22 cellular contexts compared by ENCODE assay signal in the genomic region with DNA sequence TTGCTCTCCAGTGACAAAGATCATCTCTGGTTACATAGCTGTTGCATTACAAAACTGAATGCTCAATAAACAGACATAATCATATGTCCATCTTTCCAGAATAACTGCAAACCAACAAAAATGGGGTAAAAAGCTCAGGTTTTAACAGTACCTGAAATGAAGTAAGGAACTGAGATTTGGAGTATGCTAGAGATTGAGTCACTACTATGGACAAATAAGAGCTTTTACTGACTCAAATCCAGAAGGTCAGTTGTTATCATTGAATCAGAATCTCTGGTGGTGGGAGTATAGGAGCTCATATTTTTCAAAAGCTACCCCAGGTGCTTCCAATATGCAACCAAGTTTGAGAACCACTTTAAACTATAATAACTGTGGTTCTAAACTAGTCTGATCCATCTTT. TPM values are rescaled to one million over a fixed set of nuclear protein-coding genes. Genes with fewer than 3 reads are reported as not detected.
DNase-seq lines count a peak whose midpoint lies in the region; ATAC-seq, FAIRE-seq and TF ChIP-seq lines count a peak whose summit lies in the region.
"Had no signal": no experiment of that assay in that cellular context is flagged by ENCODE, and none has a peak within 500 bp of the region (broad histone marks: within the 10 kb centered on the region; RNA-seq: fewer than 3 reads in every experiment).

No MANE protein-coding gene starts in this region.

- intact Hi-C loops in K562 (cut with micrococcal nuclease): loop anchor here (5.0 kb wide), 1 partner anchor 108 kb away; no protein-coding TSS in a partner anchor

- no peaks in the 10 kb centered on the region for H3K9me2 ChIP-seq in Loucy (replicated peaks; ENCODE audit: low read depth, low read length)

- TF ChIP-seq POLR2A in K562 (conservative IDR thresholded peaks at IDR 0.05): no peak

- no peak for TF ChIP-seq RAD21 in K562 (CRISPR knock-in tag; conservative IDR thresholded peaks at IDR 0.05 in 1 of 2, IDR thresholded peaks at IDR 0.05 in 1 of 2)

- H3K9me3 ChIP-seq in Loucy (ENCODE audit: insufficient read depth, low read depth, low read length) (no peaks in the 10 kb centered on the region), K562 (replicated peaks; ENCODE audit: control insufficient read depth, insufficient read depth, low read depth, low read length) (no peaks in the 10 kb centered on the region)
- H3K9me3 ChIP-seq: Caco-2, MG63, Peyer's patch, SJSA1 had no signal

- no peak for ATAC-seq in activated naive CD4-positive, alpha-beta T cell treated with anti-CD3 and anti-CD28 coated beads, Interleukin-2, amount 50 U/mL, for 72 hours
- ATAC-seq in K562: no peak
- no peak for ATAC-seq in stimulated activated memory B cell treated with anti-CD40 and anti-IgM and Interleukin-4, amounts not matched to agents 10 μg/mL and 1 μg/mL and 100 μg/mL, for 72 hours
- no peak for ATAC-seq in stimulated activated naive CD8-positive, alpha-beta T cell treated with anti-CD3 and anti-CD28 coated beads, Interleukin-15, amount 100 ng/mL, for 72 hours
- ATAC-seq: HepG2 had no signal

- TF ChIP-seq CTCF in Loucy (conservative IDR thresholded peaks at IDR 0.05; ENCODE audit: low read length) (no peak), K562 (IDR thresholded peaks at IDR 0.05 in 2 of 3, conservative IDR thresholded peaks at IDR 0.05 in 1 of 3; ENCODE audit: insufficient read depth in 2 of 3, low read depth in 1 of 3, low read length in 3 of 3) (no peak)

- H3K9me3 Mint-ChIP-seq in activated naive CD4-positive, alpha-beta T cell treated with anti-CD3 and anti-CD28 coated beads, Interleukin-2, amount 50 U/mL, for 24 hours: no peaks in the 10 kb centered on the region
- no peaks in the 10 kb centered on the region for H3K9me3 Mint-ChIP-seq in activated naive CD4-positive, alpha-beta T cell treated with anti-CD3 and anti-CD28 coated beads, Interleukin-2, amount 50 U/mL, for 72 hours
- no peaks in the 10 kb centered on the region for H3K9me3 Mint-ChIP-seq in stimulated activated memory B cell treated with anti-CD40 and anti-IgM and Interleukin-4, amounts not matched to agents 10 μg/mL and 1 μg/mL and 100 μg/mL, for 72 hours
- no peaks in the 10 kb centered on the region for H3K9me3 Mint-ChIP-seq in stimulated activated naive CD8-positive, alpha-beta T cell treated with anti-CD3 and anti-CD28 coated beads, Interleukin-15, amount 100 ng/mL, for 72 hours
- H3K9me3 Mint-ChIP-seq: CD14-positive monocyte had no signal

- H3K27me3 ChIP-seq in Loucy (ENCODE audit: insufficient read depth, low read length, poor library complexity, severe bottlenecking) (no peaks in the 10 kb centered on the region), K562 (ENCODE audit: control insufficient read depth in 2 of 2, insufficient read depth in 2 of 2, low read length in 2 of 2) (no peaks in the 10 kb centered on the region)
- H3K27me3 ChIP-seq: MG63, Peyer's patch, SJSA1 had no signal

- no peak for DNase-seq in activated naive CD4-positive, alpha-beta T cell treated with anti-CD3 and anti-CD28 coated beads, Interleukin-2, amount 50 U/mL, for 72 hours (ENCODE audit: low spot score in 2 of 2)
- DNase-seq in K562 (ENCODE audit: extremely low read depth in 1 of 4, low spot score in 3 of 4): no peak
- DNase-seq in stimulated activated naive CD8-positive, alpha-beta T cell treated with anti-CD3 and anti-CD28 coated beads, Interleukin-15, amount 100 ng/mL, for 72 hours: no peak
- DNase-seq in activated effector memory CD4-positive, alpha-beta T cell treated with anti-CD3 and anti-CD28 coated beads, Interleukin-2, amount 50 U/mL, for 16 hours: no peak
- no peak for DNase-seq in HuH-7.5 (ENCODE audit: low spot score)
- DNase-seq: ACHN; Caco-2; DMS153; GDM1; GOT3; MG63; NCI-H1048; NCI-H2081; NK-92 treated with Interleukin-12 subunit alpha and Interleukin-12 subunit beta, amount 100 ng/mL, for 24 hours; Peyer's patch had no signal

- peaks cover 3% of the 10 kb centered on the region for H3K36me3 Mint-ChIP-seq in activated naive CD4-positive, alpha-beta T cell treated with anti-CD3 and anti-CD28 coated beads, Interleukin-2, amount 50 U/mL, for 24 hours
- peaks cover 5 to 15% of the 10 kb centered on the region in 2 donors for H3K36me3 Mint-ChIP-seq in activated naive CD4-positive, alpha-beta T cell treated with anti-CD3 and anti-CD28 coated beads, Interleukin-2, amount 50 U/mL, for 72 hours
- no peaks in the 10 kb centered on the region for H3K36me3 Mint-ChIP-seq in stimulated activated memory B cell treated with anti-CD40 and anti-IgM and Interleukin-4, amounts not matched to agents 10 μg/mL and 1 μg/mL and 100 μg/mL, for 72 hours

- H3K9me1 ChIP-seq in K562 (ENCODE audit: control insufficient read depth, insufficient read depth, low read length): no peaks in the 10 kb centered on the region

- peaks cover 40% of the 10 kb centered on the region for H3K4me1 Mint-ChIP-seq in activated naive CD4-positive, alpha-beta T cell treated with anti-CD3 and anti-CD28 coated beads, Interleukin-2, amount 50 U/mL, for 24 hours
- peaks cover 26% of the 10 kb centered on the region for H3K4me1 Mint-ChIP-seq in stimulated activated memory B cell treated with anti-CD40 and anti-IgM and Interleukin-4, amounts not matched to agents 10 μg/mL and 1 μg/mL and 100 μg/mL, for 72 hours
- H3K4me1 Mint-ChIP-seq in stimulated activated naive CD8-positive, alpha-beta T cell treated with anti-CD3 and anti-CD28 coated beads, Interleukin-15, amount 100 ng/mL, for 72 hours: peaks cover 28% of the 10 kb centered on the region

- peaks cover 14% of the 10 kb centered on the region for H3F3A ChIP-seq in Loucy (ENCODE audit: low read depth)

- no peak for FAIRE-seq in K562 (lab: Jason Lieb, UNC)
- FAIRE-seq: HepG2 had no signal

- H3K4me3 ChIP-seq in Loucy (ENCODE audit: low read length, poor library complexity, severe bottlenecking) (no peak overlapping the region), K562 (no peak overlapping the region)
- H3K4me3 ChIP-seq: MG63, Peyer's patch, SJSA1 had no signal

- H3K79me2 ChIP-seq in Loucy (ENCODE audit: insufficient read depth, low read length) (peaks cover 9% of the 10 kb centered on the region), K562 (ENCODE audit: control insufficient read depth, insufficient read depth, low read length) (peaks cover 9% of the 10 kb centered on the region)

- H3K4me2 ChIP-seq in Loucy (ENCODE audit: low read depth, low read length, poor library complexity, severe bottlenecking) (peak overlapping the region; percentile 56), K562 (ENCODE audit: insufficient read depth, low read length) (no peak overlapping the region)
- H3K4me2 ChIP-seq: KMS-11 had no signal

- no peaks in the 10 kb centered on the region for H3K27me3 Mint-ChIP-seq in activated naive CD4-positive, alpha-beta T cell treated with anti-CD3 and anti-CD28 coated beads, Interleukin-2, amount 50 U/mL, for 24 hours
- no peaks in the 10 kb centered on the region for H3K27me3 Mint-ChIP-seq in stimulated activated memory B cell treated with anti-CD40 and anti-IgM and Interleukin-4, amounts not matched to agents 10 μg/mL and 1 μg/mL and 100 μg/mL, for 72 hours
- no peaks in the 10 kb centered on the region for H3K27me3 Mint-ChIP-seq in stimulated activated naive CD8-positive, alpha-beta T cell treated with anti-CD3 and anti-CD28 coated beads, Interleukin-15, amount 100 ng/mL, for 72 hours

- CTCF ChIA-PET in K562 (lab: Yijun Ruan, JAX; ENCODE audit: low intra/inter-chr PET ratio): no interaction called here

- H3K4me1 ChIP-seq in Loucy (ENCODE audit: insufficient read depth, low read length, poor library complexity, severe bottlenecking) (peaks cover 54% of the 10 kb centered on the region), K562 (replicated peaks in 1 of 2; ENCODE audit: control insufficient read depth in 2 of 2, insufficient read depth in 2 of 2, low read length in 2 of 2) (peaks cover 4 to 32% of the 10 kb centered on the region in 2 experiments; a peak in 4 of 5 replicates)
- H3K4me1 ChIP-seq: Caco-2 had no signal

- H3K36me3 ChIP-seq in Loucy (ENCODE audit: insufficient read depth, low read length) (no peaks in the 10 kb centered on the region), K562 (ENCODE audit: control insufficient read depth, insufficient read depth, low read length) (peaks cover 9% of the 10 kb centered on the region; the same call in 2 of the 3 replicates)

- H3K27ac ChIP-seq in K562 (ENCODE audit: extremely low read depth, low read depth, low read length): no peak overlapping the region
- H3K27ac ChIP-seq: KMS-11, Peyer's patch, SJSA1 had no signal

- H3K9ac ChIP-seq in Loucy (ENCODE audit: low read depth, low read length, poor library complexity, severe bottlenecking) (peak overlapping the region; percentile 36), K562 (ENCODE audit: insufficient read depth in 1 of 2, low read depth in 2 of 2, low read length in 2 of 2) (no peak overlapping the region)
- H3K9ac ChIP-seq: KMS-11 had no signal

- H4K20me1 ChIP-seq in Loucy (ENCODE audit: insufficient read depth, low read length, poor library complexity, severe bottlenecking): peaks cover 2% of the 10 kb centered on the region
- no peaks in the 10 kb centered on the region for H4K20me1 ChIP-seq in K562 (replicated peaks; ENCODE audit: control insufficient read depth, insufficient read depth, low read length)

- no TSS peak for BruUV-seq in K562 (replicated peaks; lab: Mats Ljungman, UMichigan)

- in situ Hi-C loops in K562 (cut with MboI): no loop called here

- no peak for TF ChIP-seq EP300 in K562 (IDR thresholded peaks at IDR 0.05; ENCODE audit: low read length)

- POLR2A ChIA-PET in K562 (lab: Yijun Ruan, JAX): interaction anchor here (0.6 to 1.9 kb wide), 6 partner anchors 8 to 158 kb away, joined by 3 to 6 read pairs (median 3); a partner anchor contains a TSS

- H2AFZ ChIP-seq in Loucy (ENCODE audit: low read length) (no peak overlapping the region), K562 (ENCODE audit: low read depth, low read length) (no peak overlapping the region)

- no peak overlapping the region for H3K4me3 Mint-ChIP-seq in activated naive CD4-positive, alpha-beta T cell treated with anti-CD3 and anti-CD28 coated beads, Interleukin-2, amount 50 U/mL, for 24 hours
- H3K4me3 Mint-ChIP-seq in stimulated activated memory B cell treated with anti-CD40 and anti-IgM and Interleukin-4, amounts not matched to agents 10 μg/mL and 1 μg/mL and 100 μg/mL, for 72 hours: no peak overlapping the region
- no peak overlapping the region for H3K4me3 Mint-ChIP-seq in stimulated activated naive CD8-positive, alpha-beta T cell treated with anti-CD3 and anti-CD28 coated beads, Interleukin-15, amount 100 ng/mL, for 72 hours
- H3K4me3 Mint-ChIP-seq: CD14-positive monocyte had no signal

- H3K27ac Mint-ChIP-seq in activated naive CD4-positive, alpha-beta T cell treated with anti-CD3 and anti-CD28 coated beads, Interleukin-2, amount 50 U/mL, for 24 hours: peak overlapping the region; percentile 89
- peak overlapping the region in 1 of 2 donors; percentile 89 for H3K27ac Mint-ChIP-seq in activated naive CD4-positive, alpha-beta T cell treated with anti-CD3 and anti-CD28 coated beads, Interleukin-2, amount 50 U/mL, for 72 hours
- H3K27ac Mint-ChIP-seq in stimulated activated memory B cell treated with anti-CD40 and anti-IgM and Interleukin-4, amounts not matched to agents 10 μg/mL and 1 μg/mL and 100 μg/mL, for 72 hours: peak overlapping the region; percentile 62
- peak overlapping the region in 1 of 2 donors; percentile 93 for H3K27ac Mint-ChIP-seq in stimulated activated naive CD8-positive, alpha-beta T cell treated with anti-CD3 and anti-CD28 coated beads, Interleukin-15, amount 100 ng/mL, for 72 hours
- H3K27ac Mint-ChIP-seq: CD14-positive monocyte had no signal

RNA-seq across cellular contexts. Expression of a gene that starts 4.1 kb away (rescaled TPM):
- 10 to 100 TPM; 35.9 to 62.2 TPM for total RNA-seq in activated naive CD4-positive, alpha-beta T cell treated with anti-CD3 and anti-CD28 coated beads, Interleukin-2, amount 50 U/mL, for 72 hours
- total RNA-seq in K562 (2011; cell fraction: chromatin; rRNA removed; ENCODE audit: low replicate concordance): 73.3 and 301 TPM in 2 replicates
- total RNA-seq in K562 (2011; cell fraction: nucleolus; rRNA removed): 30.5 and 43.6 TPM in 2 replicates
- total RNA-seq in K562 (2011; cell fraction: nucleoplasm; rRNA removed): 73.5 and 111 TPM in 2 replicates
- 12.7 and 13.7 TPM in 2 replicates for total RNA-seq in K562 (2014; rRNA removed)
- 23.4 and 24.9 TPM in 2 replicates for total RNA-seq in K562 (2014; rRNA removed; fragmentation: Illumina TruSeq; extraction: Trizol)
- total RNA-seq in K562 (2015; rRNA removed; fragmentation: Illumina TruSeq; extraction: Trizol): 18.5 and 20.5 TPM in 2 replicates
- 16.8 and 17.7 TPM in 2 replicates for total RNA-seq in K562 (2021)
- 13.9 and 17.1 TPM in 2 replicates for polyA plus RNA-seq in K562 (2011; rRNA removed)
- polyA plus RNA-seq in K562 (2011; cell fraction: cytosol; rRNA removed): 6.1 and 7.1 TPM in 2 replicates
- polyA plus RNA-seq in K562 (2011; cell fraction: nucleus; rRNA removed): 20.9 and 22.2 TPM in 2 replicates
- 6.6 and 7.2 TPM in 2 replicates for polyA plus RNA-seq in K562 (2012)
- polyA plus RNA-seq in K562 (2014; fragmentation: Illumina TruSeq; extraction: Trizol): 9.9 and 10.9 TPM in 2 replicates
- 1 to 10 TPM; 2.7 to 3.6 TPM for polyA plus RNA-seq in K562 (2014; fragmentation: Nextera tagmentation; extraction: Ambion mirVana)
- 7.7 and 12.5 TPM in 2 replicates for polyA plus RNA-seq in K562 (2014; rRNA removed)
- polyA minus RNA-seq in K562 (2011; rRNA and poly(A)+ RNA removed): 163 and 185 TPM in 2 replicates
- polyA minus RNA-seq in K562 (2011; cell fraction: cytosol; rRNA and poly(A)+ RNA removed): 19.0 and 22.0 TPM in 2 replicates
- polyA minus RNA-seq in K562 (2011; cell fraction: nucleus; rRNA and poly(A)+ RNA removed): 56.8 and 88.0 TPM in 2 replicates
